In genomic region chr1:151058682-151059341, GRCh38 we compare ENCODE assay signal across 8 cellular contexts. TPM values are rescaled to one million over a fixed set of nuclear protein-coding genes. Genes with fewer than 3 reads are reported as not detected.
A peak's percentile ranks its signal among the peaks of the same experiment; 100 is the strongest.
DNase-seq lines count a peak whose midpoint lies in the region; TF ChIP-seq lines count a peak whose summit lies in the region.

No MANE protein-coding gene starts in this region.

- under 1% methylated on average over 18 of the region's 18 CpGs for WGBS in HUES64

- H3K4me1 ChIP-seq in CD4-positive, alpha-beta memory T cell (ENCODE audit: insufficient read depth, low read length) = peaks cover 49% of the 10 kb centered on the region
- H3K4me1 ChIP-seq in HUES64 (ENCODE audit: insufficient read depth, low read length) = peaks cover 20% of the 10 kb centered on the region
- H3K4me1 ChIP-seq in neutrophil (ENCODE audit: control insufficient read depth in 1 of 2, insufficient read depth in 1 of 2, low read depth in 1 of 2, low read length in 1 of 2) = peaks cover 49 to 52% of the 10 kb centered on the region in 2 experiments

- peaks cover 22% of the 10 kb centered on the region for H3K36me3 ChIP-seq in CD4-positive, alpha-beta memory T cell (ENCODE audit: insufficient read depth, low read length)
- H3K36me3 ChIP-seq in HUES64 (ENCODE audit: insufficient read depth, low read length) (peaks cover 40% of the 10 kb centered on the region), neutrophil (peaks cover 33% of the 10 kb centered on the region)

- no peaks in the 10 kb centered on the region for H3K27me3 ChIP-seq in CD4-positive, alpha-beta memory T cell (ENCODE audit: insufficient read depth, low read length)
- H3K27me3 ChIP-seq in HUES64 (ENCODE audit: insufficient read depth, low read length) (no peaks in the 10 kb centered on the region), neutrophil (no peaks in the 10 kb centered on the region)

- no peak for TF ChIP-seq CTCF in WI38 (IDR thresholded peaks at IDR 0.05; ENCODE audit: low read depth, low read length)
- no peak for TF ChIP-seq CTCF in fibroblast of villous mesenchyme (IDR thresholded peaks at IDR 0.05; ENCODE audit: insufficient read depth, low read depth, low read length)
- no peak for TF ChIP-seq CTCF in neutrophil (IDR thresholded peaks at IDR 0.05)

- CTCF ChIA-PET in CD4-positive, alpha-beta memory T cell (lab: Charles Lee; ENCODE audit: partially characterized antibody) = interaction anchor here (0.6 to 9.0 kb wide), 16 partner anchors 8 to 98 kb away, joined by 3 to 92 read pairs (median 8); partner anchors contain the start of genes C1orf56, GABPB2, MINDY1 and TNFAIP8L2

- H3K27me3 Mint-ChIP-seq in CD4-positive, alpha-beta memory T cell = peaks cover 0 to 1% of the 10 kb centered on the region in 2 donors

- peaks cover 31 to 73% (median 40%) of the 10 kb centered on the region in 4 donors for H3K4me1 Mint-ChIP-seq in CD4-positive, alpha-beta memory T cell

- peak overlapping the region; percentile 89 to 93 for H3K4me3 ChIP-seq in CD4-positive, alpha-beta memory T cell (ENCODE audit: low read length in 2 of 2)
- H3K4me3 ChIP-seq in HUES64 (ENCODE audit: low read length) = peak overlapping the region; percentile 77
- H3K4me3 ChIP-seq in WI38 (ENCODE audit: low read depth, low read length) = peak overlapping the region; percentile 71
- H3K4me3 ChIP-seq in fibroblast of villous mesenchyme (ENCODE audit: low read depth, low read length) = peak overlapping the region; percentile 78
- peak overlapping the region; percentile 95 to 99 for H3K4me3 ChIP-seq in neutrophil (ENCODE audit: low read depth in 1 of 2, low read length in 1 of 2)

- H3K9me3 Mint-ChIP-seq in CD4-positive, alpha-beta memory T cell = peaks cover 0 to 7% (median 0%) of the 10 kb centered on the region in 8 donors

- intact Hi-C loops in CD4-positive, alpha-beta memory T cell (cut with micrococcal nuclease) = loop anchor here (5.0 kb wide), 1 partner anchor 497 kb away; no protein-coding TSS in a partner anchor

- peak overlapping the region; percentile 85 for H3K9ac ChIP-seq in HUES64 (ENCODE audit: low read depth, low read length)

- POLR2A ChIA-PET in CD4-positive, alpha-beta memory T cell (lab: Charles Lee; ENCODE audit: partially characterized antibody) = interaction anchor here (0.5 to 16.6 kb wide), 27 partner anchors 10 to 1171 kb away, joined by 3 to 325 read pairs (median 4); partner anchors contain the start of genes BNIPL, C1orf56, GABPB2 and LYSMD1

- peaks cover 44 to 58% of the 10 kb centered on the region in 2 donors for H3K36me3 Mint-ChIP-seq in CD4-positive, alpha-beta memory T cell

- DNase-seq in CD4-positive, alpha-beta memory T cell = no peak
- DNase-seq in fibroblast of villous mesenchyme (ENCODE audit: low read depth) = peak; percentile 48
- DNase-seq in HUDEP-2 (lab: John Stamatoyannopoulos, UW; ENCODE audit: unreplicated experiment in 76 of 76) = no peak
- no peak for DNase-seq in cerebellum (ENCODE audit: low spot score)
- DNase-seq in NCI-H1436 (lab: John Stamatoyannopoulos, UW) = no peak

- peak overlapping the region; percentile 96 to 100 (median 100) for H3K4me3 Mint-ChIP-seq in CD4-positive, alpha-beta memory T cell

- H3K27ac ChIP-seq in CD4-positive, alpha-beta memory T cell (ENCODE audit: low read depth, low read length) = peak overlapping the region; percentile 90
- H3K27ac ChIP-seq in HUES64 (ENCODE audit: low read depth, low read length) = peak overlapping the region; percentile 90
- peak overlapping the region; percentile 98 for H3K27ac ChIP-seq in neutrophil

- peak overlapping the region; percentile 98 to 100 (median 99) for H3K27ac Mint-ChIP-seq in CD4-positive, alpha-beta memory T cell

- H3K9me3 ChIP-seq in CD4-positive, alpha-beta memory T cell (ENCODE audit: control insufficient read depth in 1 of 2, low read length in 2 of 2) = no peaks in the 10 kb centered on the region
- H3K9me3 ChIP-seq in HUES64 (ENCODE audit: insufficient read depth, low read depth, low read length) (no peaks in the 10 kb centered on the region), neutrophil (peaks cover 6% of the 10 kb centered on the region)

RNA-seq across cellular contexts. Expression of gene CDC42SE1, which starts 0.6 kb away (rescaled TPM):
- total RNA-seq in CD4-positive, alpha-beta memory T cell = 100 to 1,000 TPM; 478 to 483 TPM
- polyA plus RNA-seq in CD4-positive, alpha-beta memory T cell = 100 to 1,000 TPM in 1 of 2 donors, 10 to 100 TPM in 1; 66.2 to 100 TPM
- 43.5 TPM for polyA plus RNA-seq in HUES64 (2013, experiment 1 of 2)
- polyA plus RNA-seq in HUES64 (2013, experiment 2 of 2) = 46.4 TPM
- total RNA-seq in fibroblast of villous mesenchyme (47.0 and 68.2 TPM in 2 replicates), cerebellum (34.9 TPM)

RNA-seq across cellular contexts. Expression of gene MLLT11, which starts 1.4 kb away (rescaled TPM):
- total RNA-seq in CD4-positive, alpha-beta memory T cell = 1 to 10 TPM; 4.5 to 4.9 TPM
- 1 to 10 TPM; 3.6 to 3.9 TPM for polyA plus RNA-seq in CD4-positive, alpha-beta memory T cell
- polyA plus RNA-seq in HUES64 (2013, experiment 1 of 2) = 36.6 TPM
- polyA plus RNA-seq in HUES64 (2013, experiment 2 of 2) = 48.0 TPM
- total RNA-seq in fibroblast of villous mesenchyme (8.1 and 9.1 TPM in 2 replicates), cerebellum (53.8 TPM)

RNA-seq across cellular contexts. Expression of gene C1orf56, which starts 11.3 kb away (rescaled TPM):
- total RNA-seq in CD4-positive, alpha-beta memory T cell = 1 to 10 TPM; 2.4 to 3.5 TPM
- polyA plus RNA-seq in CD4-positive, alpha-beta memory T cell = 1 to 10 TPM; 1.4 to 3.6 TPM
- 4.2 TPM for polyA plus RNA-seq in HUES64 (2013, experiment 1 of 2)
- 4.2 TPM for polyA plus RNA-seq in HUES64 (2013, experiment 2 of 2)
- total RNA-seq in fibroblast of villous mesenchyme (2.6 and 3.0 TPM in 2 replicates), cerebellum (2.9 TPM)

RNA-seq across cellular contexts. Expression of gene GABPB2, which starts 11.7 kb away (rescaled TPM):
- 10 to 100 TPM; 36.8 to 42.8 TPM for total RNA-seq in CD4-positive, alpha-beta memory T cell
- polyA plus RNA-seq in CD4-positive, alpha-beta memory T cell = 10 to 100 TPM in 1 of 2 donors, 1 to 10 TPM in 1; 4.9 to 14.2 TPM
- 1.6 TPM for polyA plus RNA-seq in HUES64 (2013, experiment 1 of 2)
- 2.1 TPM for polyA plus RNA-seq in HUES64 (2013, experiment 2 of 2)
- total RNA-seq in fibroblast of villous mesenchyme = 7.1 and 9.5 TPM in 2 replicates
- total RNA-seq in cerebellum = 8.3 TPM

RNA-seq across cellular contexts. Expression of gene BNIPL, which starts 22.4 kb away (rescaled TPM):
- 1 to 10 TPM; 4.6 to 8.3 TPM for total RNA-seq in CD4-positive, alpha-beta memory T cell
- polyA plus RNA-seq in CD4-positive, alpha-beta memory T cell = not detected
- 0.65 TPM for polyA plus RNA-seq in HUES64 (2013, experiment 1 of 2)
- polyA plus RNA-seq in HUES64 (2013, experiment 2 of 2) = 0.57 TPM
- under 0.01 TPM in 2 replicates for total RNA-seq in fibroblast of villous mesenchyme
- 0.54 TPM for total RNA-seq in cerebellum
